ENCODE assay signal across 30 cellular contexts in the genomic region with DNA sequence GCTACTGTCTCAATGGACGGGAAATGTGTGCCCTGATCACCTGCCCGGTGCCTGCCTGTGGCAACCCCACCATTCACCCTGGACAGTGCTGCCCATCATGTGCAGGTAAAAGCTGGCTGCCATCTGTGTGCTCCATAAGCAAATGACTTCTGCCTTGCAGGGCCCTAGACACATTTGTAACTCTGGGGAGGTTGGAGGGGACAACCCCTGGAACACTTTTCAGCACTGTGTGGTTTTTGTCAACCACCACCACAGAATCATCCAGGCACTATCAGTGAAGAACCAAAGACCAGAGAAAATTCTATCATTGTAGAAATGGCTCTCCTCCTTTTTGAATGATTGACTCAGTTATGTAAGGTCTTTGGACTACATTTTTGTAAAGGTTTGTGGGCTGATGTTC.
DNase-seq lines count a peak whose midpoint lies in the region; ATAC-seq and TF ChIP-seq lines count a peak whose summit lies in the region.
"Had no signal": no experiment of that assay in that cellular context is flagged by ENCODE, and none has a peak within 500 bp of the region (broad histone marks: within the 10 kb centered on the region; RNA-seq: fewer than 3 reads in every experiment).

No MANE protein-coding gene starts in this region.

- no peaks in the 10 kb centered on the region for H3K36me3 Mint-ChIP-seq in stimulated activated memory B cell treated with anti-CD40 and anti-IgM and Interleukin-4, amounts not matched to agents 10 μg/mL and 1 μg/mL and 100 μg/mL, for 72 hours

- WGBS in gastroesophageal sphincter (ENCODE audit: low coverage in 1 of 2), 2 donors: no CpG with 5 or more reads among the region's 2 CpGs

- DNase-seq in Ammon's horn (ENCODE audit: low spot score) (no peak), COLO829 (ENCODE audit: low spot score) (no peak)
- DNase-seq: activated CD4-positive, alpha-beta memory T cell treated with anti-CD3 and anti-CD28 coated beads, Interleukin-2, amount 10 ng/mL, durations not matched to agents 7 days and 5 days; DMS79 treated with DMSO at 0.1 percent for 48 hours; effector memory CD8-positive, alpha-beta T cell; GF-D8; heart right ventricle; MG63; naive thymus-derived CD8-positive, alpha-beta T cell; NCI-H1105 treated with DMSO at 0.1 percent for 48 hours; NCI-H2029; NCI-H2227 treated with DMSO at 0.1 percent for 48 hours; ovary; retina; stimulated activated CD4-positive, alpha-beta T cell treated with anti-CD3 and anti-CD28 coated beads, Interleukin-1b, Interleukin-23, amount 100 ng/mL, for 48 hours; T-helper 17 cell had no signal

- no peaks in the 10 kb centered on the region for H3K27me3 Mint-ChIP-seq in stimulated activated memory B cell treated with anti-CD40 and anti-IgM and Interleukin-4, amounts not matched to agents 10 μg/mL and 1 μg/mL and 100 μg/mL, for 72 hours
- H3K27me3 Mint-ChIP-seq: activated CD4-positive, alpha-beta memory T cell treated with anti-CD3 and anti-CD28 coated beads, Interleukin-2, amount 10 ng/mL, durations not matched to agents 7 days and 5 days; effector memory CD8-positive, alpha-beta T cell; naive thymus-derived CD8-positive, alpha-beta T cell; T-helper 17 cell; type B pancreatic cell had no signal

- H3K27ac Mint-ChIP-seq in stimulated activated memory B cell treated with anti-CD40 and anti-IgM and Interleukin-4, amounts not matched to agents 10 μg/mL and 1 μg/mL and 100 μg/mL, for 72 hours: no peak overlapping the region
- H3K27ac Mint-ChIP-seq: activated CD4-positive, alpha-beta memory T cell treated with anti-CD3 and anti-CD28 coated beads, Interleukin-2, amount 10 ng/mL, durations not matched to agents 7 days and 5 days; activated naive CD4-positive, alpha-beta T cell treated with anti-CD3 and anti-CD28 coated beads, Interleukin-2, amount 50 U/mL, for 72 hours; naive thymus-derived CD8-positive, alpha-beta T cell; T-helper 17 cell; type B pancreatic cell had no signal

- no peaks in the 10 kb centered on the region for H3K4me1 Mint-ChIP-seq in stimulated activated memory B cell treated with anti-CD40 and anti-IgM and Interleukin-4, amounts not matched to agents 10 μg/mL and 1 μg/mL and 100 μg/mL, for 72 hours
- H3K4me1 Mint-ChIP-seq: activated CD4-positive, alpha-beta memory T cell treated with anti-CD3 and anti-CD28 coated beads, Interleukin-2, amount 10 ng/mL, durations not matched to agents 7 days and 5 days; naive thymus-derived CD8-positive, alpha-beta T cell; T-helper 17 cell had no signal

- no peak overlapping the region for H3K4me3 Mint-ChIP-seq in stimulated activated memory B cell treated with anti-CD40 and anti-IgM and Interleukin-4, amounts not matched to agents 10 μg/mL and 1 μg/mL and 100 μg/mL, for 72 hours
- H3K4me3 Mint-ChIP-seq: activated CD4-positive, alpha-beta memory T cell treated with anti-CD3 and anti-CD28 coated beads, Interleukin-2, amount 10 ng/mL, durations not matched to agents 7 days and 5 days; effector memory CD8-positive, alpha-beta T cell; naive thymus-derived CD8-positive, alpha-beta T cell; T-helper 17 cell; type B pancreatic cell had no signal

- TF ChIP-seq EP300 in gastroesophageal sphincter (IDR thresholded peaks at IDR 0.05): no peak

- no peaks in the 10 kb centered on the region for H3K9me3 Mint-ChIP-seq in stimulated activated memory B cell treated with anti-CD40 and anti-IgM and Interleukin-4, amounts not matched to agents 10 μg/mL and 1 μg/mL and 100 μg/mL, for 72 hours
- H3K9me3 Mint-ChIP-seq: activated CD4-positive, alpha-beta memory T cell treated with anti-CD3 and anti-CD28 coated beads, Interleukin-2, amount 10 ng/mL, durations not matched to agents 7 days and 5 days; activated naive CD4-positive, alpha-beta T cell treated with anti-CD3 and anti-CD28 coated beads, Interleukin-2, amount 50 U/mL, for 72 hours; effector memory CD8-positive, alpha-beta T cell; type B pancreatic cell had no signal

- H3K4me1 ChIP-seq in gastroesophageal sphincter: no peaks in the 10 kb centered on the region
- H3K4me1 ChIP-seq: BLaER1 treated with 17β-estradiol and CSF1 and Interleukin-3, amounts not matched to agents 10 nM and 100 nM; breast epithelium; heart right ventricle had no signal

- no peaks in the 10 kb centered on the region for H3K27me3 ChIP-seq in gastroesophageal sphincter
- H3K27me3 ChIP-seq: BLaER1 treated with 17β-estradiol and CSF1 and Interleukin-3, amounts not matched to agents 10 nM and 100 nM; breast epithelium; heart right ventricle; MG63; ovary had no signal

- no peak overlapping the region for H3K4me3 ChIP-seq in gastroesophageal sphincter
- H3K4me3 ChIP-seq: BLaER1 treated with 17β-estradiol and CSF1 and Interleukin-3, amounts not matched to agents 10 nM and 100 nM; breast epithelium; coronary artery; heart right ventricle; K562; MG63; ovary; SK-N-MC; smooth muscle cell had no signal

- TF ChIP-seq POLR2A in gastroesophageal sphincter (IDR thresholded peaks at IDR 0.05): no peak

- TF ChIP-seq CTCF in gastroesophageal sphincter (IDR thresholded peaks at IDR 0.05): no peak

- ATAC-seq in GM21423 (IDR thresholded peaks at IDR 0.05; ENCODE audit: unreplicated experiment) (peak; percentile 59), HG02588 (IDR thresholded peaks at IDR 0.05; ENCODE audit: unreplicated experiment) (peak; percentile 79), HG03469 (IDR thresholded peaks at IDR 0.05; ENCODE audit: unreplicated experiment) (peak; percentile 49), gastroesophageal sphincter (no peak)
- ATAC-seq in stimulated activated memory B cell treated with anti-CD40 and anti-IgM and Interleukin-4, amounts not matched to agents 10 μg/mL and 1 μg/mL and 100 μg/mL, for 72 hours: peak; percentile 14
- ATAC-seq: activated CD4-positive, CD25-positive, alpha-beta regulatory T cell treated with anti-CD3 and anti-CD28 coated beads, Interleukin-2, amount 50 U/mL, for 24 hours; effector memory CD8-positive, alpha-beta T cell; heart right ventricle; K562; naive thymus-derived CD8-positive, alpha-beta T cell; T-helper 17 cell had no signal

- no peak overlapping the region for H3K27ac ChIP-seq in gastroesophageal sphincter
- H3K27ac ChIP-seq: BLaER1 treated with 17β-estradiol and CSF1 and Interleukin-3, amounts not matched to agents 10 nM and 100 nM; breast epithelium; heart right ventricle; ovary; SK-N-MC had no signal

- no peaks in the 10 kb centered on the region for H3K9me3 ChIP-seq in gastroesophageal sphincter
- H3K9me3 ChIP-seq: BLaER1 treated with 17β-estradiol and CSF1 and Interleukin-3, amounts not matched to agents 10 nM and 100 nM; breast epithelium; heart right ventricle; MG63; ovary had no signal

- H3K36me3 ChIP-seq in gastroesophageal sphincter: peaks cover 4 to 96% of the 10 kb centered on the region in 2 donors
- H3K36me3 ChIP-seq: ovary had no signal
